Comparison of ENCODE assay signal across 2 cellular contexts in the genomic region with DNA sequence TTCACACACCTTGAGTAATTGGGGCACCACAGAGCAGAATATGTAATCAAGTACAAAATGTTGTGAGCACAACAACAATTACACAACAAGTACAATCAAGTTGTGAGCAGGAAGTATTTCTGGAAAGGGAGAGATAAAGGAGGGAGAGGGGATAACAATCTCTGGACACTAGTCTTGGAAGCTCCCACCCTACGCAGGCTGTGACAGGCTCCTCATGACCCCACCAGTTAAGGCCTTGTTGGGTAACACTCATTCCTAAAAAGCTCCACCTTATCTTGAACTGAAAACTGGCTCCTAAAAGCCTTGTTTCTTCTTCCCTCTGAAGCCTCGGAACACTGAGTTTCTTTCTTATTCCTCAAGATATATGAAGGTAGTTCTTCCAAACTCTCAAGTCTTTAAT.
TF ChIP-seq lines count a peak whose summit lies in the region.

No MANE protein-coding gene starts in this region.

TF ChIP-seq in HEK293, 187 proteins besides CTCF, POLR2A, EP300 and RAD21 (continued from another document and continues in another):
- TF ChIP-seq, protein P1, sequence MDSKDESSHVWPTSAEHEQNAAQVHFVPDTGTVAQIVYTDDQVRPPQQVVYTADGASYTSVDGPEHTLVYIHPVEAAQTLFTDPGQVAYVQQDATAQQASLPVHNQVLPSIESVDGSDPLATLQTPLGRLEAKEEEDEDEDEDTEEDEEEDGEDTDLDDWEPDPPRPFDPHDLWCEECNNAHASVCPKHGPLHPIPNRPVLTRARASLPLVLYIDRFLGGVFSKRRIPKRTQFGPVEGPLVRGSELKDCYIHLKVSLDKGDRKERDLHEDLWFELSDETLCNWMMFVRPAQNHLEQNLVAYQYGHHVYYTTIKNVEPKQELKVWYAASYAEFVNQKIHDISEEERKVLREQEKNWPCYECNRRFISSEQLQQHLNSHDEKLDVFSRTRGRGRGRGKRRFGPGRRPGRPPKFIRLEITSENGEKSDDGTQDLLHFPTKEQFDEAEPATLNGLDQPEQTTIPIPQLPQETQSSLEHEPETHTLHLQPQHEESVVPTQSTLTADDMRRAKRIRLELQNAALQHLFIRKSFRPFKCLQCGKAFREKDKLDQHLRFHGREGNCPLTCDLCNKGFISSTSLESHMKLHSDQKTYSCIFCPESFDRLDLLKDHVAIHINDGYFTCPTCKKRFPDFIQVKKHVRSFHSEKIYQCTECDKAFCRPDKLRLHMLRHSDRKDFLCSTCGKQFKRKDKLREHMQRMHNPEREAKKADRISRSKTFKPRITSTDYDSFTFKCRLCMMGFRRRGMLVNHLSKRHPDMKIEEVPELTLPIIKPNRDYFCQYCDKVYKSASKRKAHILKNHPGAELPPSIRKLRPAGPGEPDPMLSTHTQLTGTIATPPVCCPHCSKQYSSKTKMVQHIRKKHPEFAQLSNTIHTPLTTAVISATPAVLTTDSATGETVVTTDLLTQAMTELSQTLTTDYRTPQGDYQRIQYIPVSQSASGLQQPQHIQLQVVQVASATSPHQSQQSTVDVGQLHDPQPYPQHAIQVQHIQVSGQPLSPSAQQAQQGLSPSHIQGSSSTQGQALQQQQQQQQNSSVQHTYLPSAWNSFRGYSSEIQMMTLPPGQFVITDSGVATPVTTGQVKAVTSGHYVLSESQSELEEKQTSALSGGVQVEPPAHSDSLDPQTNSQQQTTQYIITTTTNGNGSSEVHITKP (tag by site-specific recombination; IDR thresholded peaks at IDR 0.05) = no peak
- TF ChIP-seq, protein P2, sequence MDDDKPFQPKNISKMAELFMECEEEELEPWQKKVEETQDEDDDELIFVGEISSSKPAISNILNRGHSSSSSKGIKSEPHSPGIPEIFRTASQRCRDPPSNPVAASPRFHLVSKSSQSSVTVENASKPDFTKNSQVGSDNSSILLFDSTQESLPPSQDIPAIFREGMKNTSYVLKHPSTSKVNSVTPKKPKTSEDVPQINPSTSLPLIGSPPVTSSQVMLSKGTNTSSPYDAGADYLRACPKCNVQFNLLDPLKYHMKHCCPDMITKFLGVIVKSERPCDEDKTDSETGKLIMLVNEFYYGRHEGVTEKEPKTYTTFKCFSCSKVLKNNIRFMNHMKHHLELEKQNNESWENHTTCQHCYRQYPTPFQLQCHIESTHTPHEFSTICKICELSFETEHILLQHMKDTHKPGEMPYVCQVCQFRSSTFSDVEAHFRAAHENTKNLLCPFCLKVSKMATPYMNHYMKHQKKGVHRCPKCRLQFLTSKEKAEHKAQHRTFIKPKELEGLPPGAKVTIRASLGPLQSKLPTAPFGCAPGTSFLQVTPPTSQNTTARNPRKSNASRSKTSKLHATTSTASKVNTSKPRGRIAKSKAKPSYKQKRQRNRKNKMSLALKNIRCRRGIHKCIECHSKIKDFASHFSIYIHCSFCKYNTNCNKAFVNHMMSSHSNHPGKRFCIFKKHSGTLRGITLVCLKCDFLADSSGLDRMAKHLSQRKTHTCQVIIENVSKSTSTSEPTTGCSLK (tag by site-specific recombination; IDR thresholded peaks at IDR 0.05) = no peak
- TF ChIP-seq PRDM2 (tag by site-specific recombination; IDR thresholded peaks at IDR 0.05; ENCODE audit: borderline replicate concordance) (no peak), SP2 (tag by site-specific recombination; IDR thresholded peaks at IDR 0.05) (no peak), ZNF394 (tag by site-specific recombination; IDR thresholded peaks at IDR 0.05; ENCODE audit: borderline replicate concordance) (no peak)
- TF ChIP-seq, protein P3, sequence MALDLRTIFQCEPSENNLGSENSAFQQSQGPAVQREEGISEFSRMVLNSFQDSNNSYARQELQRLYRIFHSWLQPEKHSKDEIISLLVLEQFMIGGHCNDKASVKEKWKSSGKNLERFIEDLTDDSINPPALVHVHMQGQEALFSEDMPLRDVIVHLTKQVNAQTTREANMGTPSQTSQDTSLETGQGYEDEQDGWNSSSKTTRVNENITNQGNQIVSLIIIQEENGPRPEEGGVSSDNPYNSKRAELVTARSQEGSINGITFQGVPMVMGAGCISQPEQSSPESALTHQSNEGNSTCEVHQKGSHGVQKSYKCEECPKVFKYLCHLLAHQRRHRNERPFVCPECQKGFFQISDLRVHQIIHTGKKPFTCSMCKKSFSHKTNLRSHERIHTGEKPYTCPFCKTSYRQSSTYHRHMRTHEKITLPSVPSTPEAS (tag by site-specific recombination; IDR thresholded peaks at IDR 0.05) = no peak

TF ChIP-seq in K562, 482 proteins besides CTCF, POLR2A, EP300 and RAD21 (continued from another document):
- TF ChIP-seq, protein P4, sequence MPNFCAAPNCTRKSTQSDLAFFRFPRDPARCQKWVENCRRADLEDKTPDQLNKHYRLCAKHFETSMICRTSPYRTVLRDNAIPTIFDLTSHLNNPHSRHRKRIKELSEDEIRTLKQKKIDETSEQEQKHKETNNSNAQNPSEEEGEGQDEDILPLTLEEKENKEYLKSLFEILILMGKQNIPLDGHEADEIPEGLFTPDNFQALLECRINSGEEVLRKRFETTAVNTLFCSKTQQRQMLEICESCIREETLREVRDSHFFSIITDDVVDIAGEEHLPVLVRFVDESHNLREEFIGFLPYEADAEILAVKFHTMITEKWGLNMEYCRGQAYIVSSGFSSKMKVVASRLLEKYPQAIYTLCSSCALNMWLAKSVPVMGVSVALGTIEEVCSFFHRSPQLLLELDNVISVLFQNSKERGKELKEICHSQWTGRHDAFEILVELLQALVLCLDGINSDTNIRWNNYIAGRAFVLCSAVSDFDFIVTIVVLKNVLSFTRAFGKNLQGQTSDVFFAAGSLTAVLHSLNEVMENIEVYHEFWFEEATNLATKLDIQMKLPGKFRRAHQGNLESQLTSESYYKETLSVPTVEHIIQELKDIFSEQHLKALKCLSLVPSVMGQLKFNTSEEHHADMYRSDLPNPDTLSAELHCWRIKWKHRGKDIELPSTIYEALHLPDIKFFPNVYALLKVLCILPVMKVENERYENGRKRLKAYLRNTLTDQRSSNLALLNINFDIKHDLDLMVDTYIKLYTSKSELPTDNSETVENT (CRISPR knock-in tag; IDR thresholded peaks at IDR 0.05) = no peak
- 0 out of 2 replicates have a peak, but pooled peaks have one; percentile 15 for TF ChIP-seq TAL1 (IDR thresholded peaks at IDR 0.05)
- TF ChIP-seq ZNF146 (CRISPR knock-in tag; IDR thresholded peaks at IDR 0.05; ENCODE audit: unreplicated experiment) = no peak
- no peak for TF ChIP-seq FIP1L1 (IDR thresholded peaks at IDR 0.05; ENCODE audit: low read depth, low read length, poor library complexity, severe bottlenecking)
- TF ChIP-seq SOX6 (IDR thresholded peaks at IDR 0.05) = peak; percentile 45; the same call in 1 of the 2 replicates
- TF ChIP-seq CEBPG (CRISPR knock-in tag; IDR thresholded peaks at IDR 0.05) = no peak
- peak; percentile 22 to 52; a peak in 2 of 4 replicates for TF ChIP-seq CEBPG (tag; conservative IDR thresholded peaks at IDR 0.05 in 1 of 2, IDR thresholded peaks at IDR 0.05 in 1 of 2)
- TF ChIP-seq XRCC3 (IDR thresholded peaks at IDR 0.05) = no peak
- TF ChIP-seq, protein P5, sequence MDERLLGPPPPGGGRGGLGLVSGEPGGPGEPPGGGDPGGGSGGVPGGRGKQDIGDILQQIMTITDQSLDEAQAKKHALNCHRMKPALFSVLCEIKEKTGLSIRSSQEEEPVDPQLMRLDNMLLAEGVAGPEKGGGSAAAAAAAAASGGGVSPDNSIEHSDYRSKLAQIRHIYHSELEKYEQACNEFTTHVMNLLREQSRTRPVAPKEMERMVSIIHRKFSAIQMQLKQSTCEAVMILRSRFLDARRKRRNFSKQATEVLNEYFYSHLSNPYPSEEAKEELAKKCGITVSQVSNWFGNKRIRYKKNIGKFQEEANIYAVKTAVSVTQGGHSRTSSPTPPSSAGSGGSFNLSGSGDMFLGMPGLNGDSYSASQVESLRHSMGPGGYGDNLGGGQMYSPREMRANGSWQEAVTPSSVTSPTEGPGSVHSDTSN (CRISPR knock-in tag; IDR thresholded peaks at IDR 0.05; ENCODE audit: low read depth) = no peak
- TF ChIP-seq, protein P5 (tag; conservative IDR thresholded peaks at IDR 0.05; ENCODE audit: low read depth) = no peak
- TF ChIP-seq TCF3 (CRISPR knock-in tag; IDR thresholded peaks at IDR 0.05) = no peak
- peak; percentile 61 for TF ChIP-seq CEBPB (tag; IDR thresholded peaks at IDR 0.05)
- no peak for TF ChIP-seq POLR2AphosphoS5 (IDR thresholded peaks at IDR 0.05; ENCODE audit: control insufficient read depth, insufficient read depth, low read depth, low read length)
- 0 out of 2 replicates have a peak, but pooled peaks have one; percentile 10 for TF ChIP-seq TEAD4 (IDR thresholded peaks at IDR 0.05; ENCODE audit: low read length)
- no peak for TF ChIP-seq TEAD4 (CRISPR knock-in tag; IDR thresholded peaks at IDR 0.05; ENCODE audit: borderline replicate concordance)
